ENCODE assay signal across 8 cellular contexts in genomic region chr17:4950757-4951204, GRCh38. TPM values are rescaled to one million over a fixed set of nuclear protein-coding genes. Genes with fewer than 3 reads are reported as not detected.
DNase-seq lines count a peak whose midpoint lies in the region; ATAC-seq and TF ChIP-seq lines count a peak whose summit lies in the region.

TSS of gene ENO3 (plus strand) at chr17:4951119. CDS start at chr17:4951830, 711 bp downstream.

- H3K27ac Mint-ChIP-seq in activated naive CD4-positive, alpha-beta T cell treated with anti-CD3 and anti-CD28 coated beads, Interleukin-2, amount 10 ng/mL, durations not matched to agents 7 days and 5 days, result peak within 1 kb of the TSS; percentile 96
- peak within 1 kb of the TSS; percentile 96 for H3K27ac Mint-ChIP-seq in WTC11

- H3K27ac ChIP-seq in heart right ventricle (peak within 1 kb of the TSS; percentile 89 to 100 (median 99)), skin epidermis (peak within 1 kb of the TSS; percentile 78 to 100 (median 99))

- peak within 1 kb of the TSS in 9 of 10 donors; percentile 67 to 100 (median 98) for H3K4me3 ChIP-seq in heart right ventricle
- peak within 1 kb of the TSS; percentile 91 to 100 (median 99) for H3K4me3 ChIP-seq in skin epidermis

- POLR2A ChIA-PET in WTC11 (lab: Charles Lee), result interaction anchor here (1.0 to 2.5 kb wide), 4 partner anchors 11 to 51 kb away, joined by 3 to 18 read pairs (median 6); partner anchors contain the start of genes C17orf107, RNF167, SLC25A11 and SPAG7

- H3K9me3 Mint-ChIP-seq in activated naive CD4-positive, alpha-beta T cell treated with anti-CD3 and anti-CD28 coated beads, Interleukin-2, amount 10 ng/mL, durations not matched to agents 7 days and 5 days, result no peaks in the 10 kb centered on the region
- H3K9me3 Mint-ChIP-seq in WTC11, result no peaks in the 10 kb centered on the region

- intact Hi-C loops in heart right ventricle (cut with DNase I), result loop anchor here in 2 of 10 donors (1.0 kb wide), 2 partner anchors 16 to 17 kb away; partner anchors contain the start of gene SPAG7 (in 1 of the 2)

- CTCF ChIA-PET in activated naive CD4-positive, alpha-beta T cell treated with anti-CD3 and anti-CD28 coated beads, Interleukin-2, amount 10 ng/mL, durations not matched to agents 7 days and 5 days (lab: Charles Lee), result interaction anchor here (1.0 to 1.6 kb wide), 3 partner anchors 16 to 42 kb away, joined by 3 to 6 read pairs (median 3); partner anchors contain the start of gene SPAG7
- CTCF ChIA-PET in WTC11 (lab: Charles Lee), result interaction anchor here (0.5 to 5.4 kb wide), 10 partner anchors 8 to 111 kb away, joined by 3 to 27 read pairs (median 4); partner anchors contain the start of genes INCA1, KIF1C, RNF167 and SLC25A11

- 30 to 35% methylated on average over 7 of the region's 7 CpGs for WGBS in heart right ventricle, 2 donors

- no peak for TF ChIP-seq CTCF in WTC11 (IDR thresholded peaks at IDR 0.05)
- TF ChIP-seq CTCF in heart right ventricle (IDR thresholded peaks at IDR 0.05), result no peak

- H3K27me3 Mint-ChIP-seq in activated naive CD4-positive, alpha-beta T cell treated with anti-CD3 and anti-CD28 coated beads, Interleukin-2, amount 10 ng/mL, durations not matched to agents 7 days and 5 days, result no peaks in the 10 kb centered on the region
- H3K27me3 Mint-ChIP-seq in WTC11 (ENCODE audit: low read depth), result no peaks in the 10 kb centered on the region

- H3K4me1 ChIP-seq in heart right ventricle, result peaks cover 11 to 58% (median 34%) of the 10 kb centered on the region in 9 donors

- no peak for DNase-seq in activated naive CD4-positive, alpha-beta T cell treated with anti-CD3 and anti-CD28 coated beads, Interleukin-2, amount 10 ng/mL, durations not matched to agents 7 days and 5 days
- DNase-seq in activated naive CD4-positive, alpha-beta T cell (lab: John Stamatoyannopoulos, UW), result no peak
- peak; percentile 42 for DNase-seq in WTC11 (ENCODE audit: low spot score)
- DNase-seq in heart right ventricle, result peak in 1 of 2 donors; percentile 64
- DNase-seq in NCI-H2107 treated with DMSO at 0.1 percent for 48 hours (lab: John Stamatoyannopoulos, UW; ENCODE audit: unreplicated experiment), result no peak

- no peaks in the 10 kb centered on the region for H3K9me3 ChIP-seq in heart right ventricle

- peaks cover 0 to 17% (median 9%) of the 10 kb centered on the region in 9 donors for H3K36me3 ChIP-seq in heart right ventricle

- peaks cover 24% of the 10 kb centered on the region for H3K36me3 Mint-ChIP-seq in activated naive CD4-positive, alpha-beta T cell treated with anti-CD3 and anti-CD28 coated beads, Interleukin-2, amount 10 ng/mL, durations not matched to agents 7 days and 5 days
- peaks cover 12% of the 10 kb centered on the region for H3K36me3 Mint-ChIP-seq in WTC11

- ATAC-seq in WTC11 (peak; percentile 4), heart right ventricle (peak in 3 of 8 donors; percentile 22 to 48 (median 37)), GM21526 (IDR thresholded peaks at IDR 0.05; ENCODE audit: low FRiP score, unreplicated experiment) (no peak), HG02852 (IDR thresholded peaks at IDR 0.05; ENCODE audit: unreplicated experiment) (no peak)

- peaks cover 26% of the 10 kb centered on the region for H3K4me1 Mint-ChIP-seq in activated naive CD4-positive, alpha-beta T cell treated with anti-CD3 and anti-CD28 coated beads, Interleukin-2, amount 10 ng/mL, durations not matched to agents 7 days and 5 days
- peaks cover 39% of the 10 kb centered on the region for H3K4me1 Mint-ChIP-seq in WTC11

- H3K4me3 Mint-ChIP-seq in activated naive CD4-positive, alpha-beta T cell treated with anti-CD3 and anti-CD28 coated beads, Interleukin-2, amount 10 ng/mL, durations not matched to agents 7 days and 5 days, result peak within 1 kb of the TSS; percentile 85
- H3K4me3 Mint-ChIP-seq in WTC11, result peak within 1 kb of the TSS; percentile 85

- H3K27me3 ChIP-seq in heart right ventricle, result no peaks in the 10 kb centered on the region

TF ChIP-seq in WTC11, 78 proteins besides CTCF, POLR2A, EP300 and RAD21:
- no peak for TF ChIP-seq TP53 (CRISPR knock-in tag; IDR thresholded peaks at IDR 0.05)
- TF ChIP-seq ZNF423 (CRISPR knock-in tag; IDR thresholded peaks at IDR 0.05), result no peak
- TF ChIP-seq SP1 (CRISPR knock-in tag; conservative IDR thresholded peaks at IDR 0.05), result no peak; the same call in 1 of the 2 replicates
- TF ChIP-seq HMGXB4 (CRISPR knock-in tag; IDR thresholded peaks at IDR 0.05), result peak; percentile 41; the same call in 1 of the 2 replicates

RNA-seq across cellular contexts. Expression of gene ENO3, which starts in this region (rescaled TPM):
- total RNA-seq in WTC11 (2021) (30.9 to 40.3 TPM (median 37.7 TPM) in 3 replicates), heart right ventricle (1,000 to 10,000 TPM in 2 of 10 donors, 100 to 1,000 TPM in 8; 609 to 1,418 (median 746) TPM)
- 1,000 to 10,000 TPM in 1 of 2 donors, 100 to 1,000 TPM in 1; 143 to 1,668 TPM for polyA plus RNA-seq in heart right ventricle

Comparison
In these comparisons a context has a peak if more than half of its experiments do, and no peak if none do; other contexts are left out.
1. RNA of gene ENO3 (total RNA-seq): 609 to 1,418 TPM in heart right ventricle; 30.9 to 40.3 TPM in WTC11; every median in the first group is over 10 times any median in the second.